Comparison of ENCODE assay signal across 22 cellular contexts in the genomic region with DNA sequence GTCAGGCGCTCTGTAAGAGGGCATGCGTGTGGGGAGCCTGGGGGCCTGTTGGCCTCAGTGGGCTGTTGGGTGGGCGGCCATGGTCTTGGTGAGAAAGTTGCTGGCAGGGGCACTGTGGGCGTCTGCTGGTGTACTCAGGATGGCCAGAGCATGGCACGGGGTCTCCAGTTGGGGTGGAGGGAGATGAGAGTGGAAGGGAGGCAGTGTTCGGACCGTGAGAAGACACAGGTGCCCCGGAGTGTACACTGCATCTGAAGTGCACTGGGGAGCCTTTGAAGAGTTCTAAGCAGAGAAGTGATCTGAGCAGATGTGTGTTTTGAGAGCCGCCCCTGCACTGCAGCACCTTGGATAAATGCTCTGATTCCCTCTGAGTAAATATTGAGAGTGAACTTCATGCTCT.
DNase-seq lines count a peak whose midpoint lies in the region; ATAC-seq, FAIRE-seq and TF ChIP-seq lines count a peak whose summit lies in the region.
"Had no signal": no experiment of that assay in that cellular context is flagged by ENCODE, and none has a peak within 500 bp of the region (broad histone marks: within the 10 kb centered on the region; RNA-seq: fewer than 3 reads in every experiment).

No MANE protein-coding gene starts in this region.

- no peaks in the 10 kb centered on the region for H3K36me3 ChIP-seq in mucosa of stomach (ENCODE audit: control insufficient read depth, insufficient read depth, low read length)
- H3K36me3 ChIP-seq: heart left ventricle had no signal

- H3K36me3 Mint-ChIP-seq in T-helper 17 cell (ENCODE audit: low read depth) = no peaks in the 10 kb centered on the region
- H3K36me3 Mint-ChIP-seq: activated naive CD8-positive, alpha-beta T cell treated with anti-CD3 and anti-CD28 coated beads for 36 hours; immature natural killer cell had no signal

- peaks cover 25% of the 10 kb centered on the region for H3K4me1 Mint-ChIP-seq in T-helper 17 cell
- H3K4me1 Mint-ChIP-seq: immature natural killer cell had no signal

- DNase-seq in cardiac septum (ENCODE audit: low spot score) = peak; percentile 44
- DNase-seq in right cardiac atrium = no peak
- DNase-seq in T-helper 17 cell = no peak
- DNase-seq in stimulated activated CD4-positive, alpha-beta T cell treated with anti-CD3 and anti-CD28 coated beads, Interleukin-4, amount 100 ng/mL, for 1 hour = no peak
- DNase-seq in NCI-H510A treated with DMSO at 0.1 percent for 48 hours (lab: John Stamatoyannopoulos, UW) = no peak
- no peak for DNase-seq in H54 (ENCODE audit: insufficient read length, low spot score)
- DNase-seq in OCI-M2 (lab: John Stamatoyannopoulos, UW; ENCODE audit: unreplicated experiment) = no peak
- DNase-seq: activated naive CD8-positive, alpha-beta T cell treated with anti-CD3 and anti-CD28 coated beads for 36 hours; body of pancreas; cortex of kidney; HCEC 1CT; heart left ventricle; immature natural killer cell; left ventricle myocardium superior; NCI-H1092; NCI-H2029 treated with DMSO at 0.1 percent for 48 hours; nucleus accumbens; retina; stimulated activated CD8-positive, alpha-beta memory T cell treated with anti-CD3 and anti-CD28 coated beads, Interleukin-4, amount 100 ng/mL, for 48 hours; substantia nigra had no signal

- no peaks in the 10 kb centered on the region for H3K27me3 ChIP-seq in right cardiac atrium (ENCODE audit: control insufficient read depth, insufficient read depth)
- H3K27me3 ChIP-seq in mucosa of stomach (ENCODE audit: control insufficient read depth, insufficient read depth, low read length) = no peaks in the 10 kb centered on the region
- H3K27me3 ChIP-seq: body of pancreas, heart left ventricle had no signal

- 91% methylated on average over 9 of the region's 9 CpGs for WGBS in right cardiac atrium

- peak overlapping the region; percentile 16 for H3K9ac ChIP-seq in mucosa of stomach (ENCODE audit: low read length)

- TF ChIP-seq POLR2A in H54 (IDR thresholded peaks at IDR 0.05; ENCODE audit: low read depth, low read length) = no peak

- no peaks in the 10 kb centered on the region for H3K9me3 ChIP-seq in right cardiac atrium (ENCODE audit: control insufficient read depth, low read length)
- H3K9me3 ChIP-seq in T-helper 17 cell (ENCODE audit: control insufficient read depth, low read length, poor library complexity, severe bottlenecking) = no peaks in the 10 kb centered on the region
- no peaks in the 10 kb centered on the region for H3K9me3 ChIP-seq in mucosa of stomach (ENCODE audit: control insufficient read depth, low read length)
- H3K9me3 ChIP-seq: body of pancreas, heart left ventricle had no signal

- H3K27me3 Mint-ChIP-seq in T-helper 17 cell = no peaks in the 10 kb centered on the region
- H3K27me3 Mint-ChIP-seq: activated naive CD8-positive, alpha-beta T cell treated with anti-CD3 and anti-CD28 coated beads for 36 hours had no signal

- H3K4me3 ChIP-seq in right cardiac atrium (ENCODE audit: low read length) (no peak overlapping the region), mucosa of stomach (ENCODE audit: low read length) (no peak overlapping the region)
- H3K4me3 ChIP-seq: body of pancreas, heart left ventricle had no signal

- no peaks in the 10 kb centered on the region for H3K4me1 ChIP-seq in right cardiac atrium (ENCODE audit: control insufficient read depth, insufficient read depth, low read length)
- H3K4me1 ChIP-seq in mucosa of stomach (ENCODE audit: control insufficient read depth, insufficient read depth, low read length) = peaks cover 11% of the 10 kb centered on the region
- H3K4me1 ChIP-seq: body of pancreas had no signal

- H3K27ac Mint-ChIP-seq in T-helper 17 cell = peak overlapping the region; percentile 83
- H3K27ac Mint-ChIP-seq: activated naive CD8-positive, alpha-beta T cell treated with anti-CD3 and anti-CD28 coated beads for 36 hours; immature natural killer cell had no signal

- no peak for FAIRE-seq in H54 (lab: Jason Lieb, UNC)
- FAIRE-seq: endothelial cell of umbilical vein had no signal

- no peak overlapping the region for H3K27ac ChIP-seq in right cardiac atrium (ENCODE audit: low read length)

- no peak overlapping the region for H3K4me3 Mint-ChIP-seq in T-helper 17 cell
- H3K4me3 Mint-ChIP-seq: activated naive CD8-positive, alpha-beta T cell treated with anti-CD3 and anti-CD28 coated beads for 36 hours; immature natural killer cell had no signal

- intact Hi-C loops in cardiac septum (cut with DNase I) = loop anchor here (5.0 kb wide), 1 partner anchor 42 kb away; no protein-coding TSS in a partner anchor
- intact Hi-C loops in right cardiac atrium (cut with DNase I) = no loop called here

- ATAC-seq in right cardiac atrium = no peak
- ATAC-seq in T-helper 17 cell = no peak
- ATAC-seq: left ventricle myocardium superior had no signal
